Comparison of ENCODE assay signal across 20 cellular contexts in the genomic region with DNA sequence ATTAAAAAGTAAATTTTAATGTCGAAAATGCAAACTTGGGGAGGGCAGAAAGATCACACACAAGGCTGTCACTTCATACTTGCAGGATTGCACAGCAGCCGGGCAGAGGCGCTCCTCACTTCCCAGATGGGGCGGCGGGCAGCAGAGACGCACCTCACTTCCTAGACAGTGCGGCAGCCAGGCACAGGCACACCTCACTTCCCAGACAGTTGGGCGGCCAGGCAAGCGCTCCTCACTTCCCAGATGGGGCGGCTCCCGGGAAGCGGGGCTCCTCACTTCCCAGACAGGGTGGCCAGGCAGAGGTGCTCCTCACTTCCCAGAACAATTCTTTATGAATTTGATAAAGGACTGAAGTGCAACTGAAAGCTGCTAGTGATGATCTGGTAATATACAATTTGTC. TPM values are rescaled to one million over a fixed set of nuclear protein-coding genes. Genes with fewer than 3 reads are reported as not detected.
A peak's percentile ranks its signal among the peaks of the same experiment; 100 is the strongest.
DNase-seq lines count a peak whose midpoint lies in the region; ATAC-seq and TF ChIP-seq lines count a peak whose summit lies in the region.
"Had no signal": no experiment of that assay in that cellular context is flagged by ENCODE, and none has a peak within 500 bp of the region (broad histone marks: within the 10 kb centered on the region; RNA-seq: fewer than 3 reads in every experiment).

No MANE protein-coding gene starts in this region.

- H2AK5ac ChIP-seq in mesendoderm (ENCODE audit: low read length): no peak overlapping the region

- DNase-seq in left ventricle myocardium inferior (no peak), right cardiac atrium (no peak), caudate nucleus (lab: John Stamatoyannopoulos, UW) (no peak), mesendoderm (no peak), GM13976 (ENCODE audit: low spot score) (no peak), uterus (no peak), AML-193 (lab: John Stamatoyannopoulos, UW) (no peak)
- DNase-seq: Caco-2; CD4-positive, alpha-beta T cell; GM23248; HCEC 1CT; NCI-H1105 treated with DMSO at 0.1 percent for 48 hours; NCI-H1694; NCI-H2081 treated with DMSO at 0.1 percent for 48 hours; NCI-H446 treated with DMSO at 0.1 percent for 48 hours; NCI-H748 treated with DMSO at 0.1 percent for 48 hours; OCI-M1; RPMI8226 had no signal

- H3K4ac ChIP-seq in mesendoderm (ENCODE audit: low read depth, low read length): no peak overlapping the region

- H2BK120ac ChIP-seq in mesendoderm (ENCODE audit: low read depth, low read length): no peak overlapping the region

- H4K5ac ChIP-seq in mesendoderm (ENCODE audit: low read length): no peak overlapping the region

- H3K4me1 ChIP-seq in left ventricle myocardium inferior (peaks cover 54% of the 10 kb centered on the region), right cardiac atrium (ENCODE audit: control insufficient read depth, insufficient read depth, low read length) (no peaks in the 10 kb centered on the region), mesendoderm (ENCODE audit: control insufficient read depth, low read depth, low read length) (peaks cover 12% of the 10 kb centered on the region), uterus (no peaks in the 10 kb centered on the region)
- H3K4me1 ChIP-seq: Caco-2 had no signal

- H3K4me2 ChIP-seq in mesendoderm (ENCODE audit: low read length): no peak overlapping the region

- no peak overlapping the region for H2BK5ac ChIP-seq in mesendoderm (ENCODE audit: low read length)

- peak overlapping the region; percentile 55 for H3K27ac ChIP-seq in left ventricle myocardium inferior (replicated peaks)
- no peak overlapping the region for H3K27ac ChIP-seq in right cardiac atrium (ENCODE audit: low read length)
- peak overlapping the region; percentile 71 for H3K27ac ChIP-seq in caudate nucleus (ENCODE audit: low read depth, low read length)
- no peak overlapping the region for H3K27ac ChIP-seq in mesendoderm (ENCODE audit: low read depth, low read length)
- H3K27ac ChIP-seq in temporal lobe (ENCODE audit: low read depth, low read length): peak overlapping the region; percentile 72
- no peak overlapping the region for H3K27ac ChIP-seq in uterus
- H3K27ac ChIP-seq: GM23248 had no signal

- H3K79me2 ChIP-seq in mesendoderm (ENCODE audit: control insufficient read depth, insufficient read depth, low read length): no peaks in the 10 kb centered on the region

- intact Hi-C loops in left ventricle myocardium inferior (cut with micrococcal nuclease) (no loop called here), right cardiac atrium (cut with DNase I) (loop anchor here in 1 of 4 donors (10.0 kb wide), 1 partner anchor 105 kb away; no protein-coding TSS in a partner anchor), uterus (cut with DNase I; ENCODE audit: low total_unique reads) (no loop called here)

- 85% methylated on average over 12 of the region's 12 CpGs for WGBS in right cardiac atrium
- WGBS in mesendoderm (ENCODE audit: extremely low coverage, insufficient coverage, low lambda C conversion rate): no CpG with 5 or more reads among the region's 12 CpGs

- H3K79me1 ChIP-seq in mesendoderm (ENCODE audit: low read length): no peaks in the 10 kb centered on the region

- TF ChIP-seq CTCF in left ventricle myocardium inferior (IDR thresholded peaks at IDR 0.05; ENCODE audit: borderline replicate concordance) (no peak), GM13976 (IDR thresholded peaks at IDR 0.05; ENCODE audit: borderline replicate concordance, control extremely low read depth, extremely low read depth, insufficient read depth, missing control alignments) (no peak), uterus (IDR thresholded peaks at IDR 0.05) (no peak)

- H3K4me3 ChIP-seq in left ventricle myocardium inferior (no peak overlapping the region), right cardiac atrium (ENCODE audit: low read length) (no peak overlapping the region), mesendoderm (ENCODE audit: low read length) (no peak overlapping the region), uterus (no peak overlapping the region)
- H3K4me3 ChIP-seq: GM23248 had no signal

- ATAC-seq in right cardiac atrium: no peak

- H3K18ac ChIP-seq in mesendoderm (ENCODE audit: low read length): no peak overlapping the region

- no peak overlapping the region for H3K56ac ChIP-seq in mesendoderm (ENCODE audit: low read length)

- TF ChIP-seq POLR2A in uterus (IDR thresholded peaks at IDR 0.05): no peak

- in situ Hi-C loops in GM13976 (cut with MboI; ENCODE audit: low sequenced_read_pairs, unreplicated experiment): no loop called here

- H2BK15ac ChIP-seq in mesendoderm (replicated peaks; ENCODE audit: low read depth): no peak overlapping the region

- no peak overlapping the region for H4K8ac ChIP-seq in mesendoderm (ENCODE audit: low read depth, low read length)

- peak overlapping the region; percentile 22 for H3K9ac ChIP-seq in mesendoderm (ENCODE audit: low read length)
- H3K9ac ChIP-seq: GM23248 had no signal

- H3K27me3 ChIP-seq in left ventricle myocardium inferior (ENCODE audit: low read depth): no peaks in the 10 kb centered on the region
- no peaks in the 10 kb centered on the region for H3K27me3 ChIP-seq in right cardiac atrium (ENCODE audit: control insufficient read depth, insufficient read depth)
- no peaks in the 10 kb centered on the region for H3K27me3 ChIP-seq in mesendoderm (ENCODE audit: insufficient read depth, low read length, poor library complexity)
- H3K27me3 ChIP-seq in uterus: no peaks in the 10 kb centered on the region

- peaks cover 47% of the 10 kb centered on the region for H3K36me3 ChIP-seq in left ventricle myocardium inferior
- no peaks in the 10 kb centered on the region for H3K36me3 ChIP-seq in mesendoderm (ENCODE audit: control insufficient read depth, insufficient read depth, low read length)
- H3K36me3 ChIP-seq in uterus: no peaks in the 10 kb centered on the region

- H3K23ac ChIP-seq in mesendoderm (ENCODE audit: low read length): no peak overlapping the region

- H3K9me3 ChIP-seq in left ventricle myocardium inferior (replicated peaks) (no peaks in the 10 kb centered on the region), right cardiac atrium (ENCODE audit: control insufficient read depth, low read length) (no peaks in the 10 kb centered on the region), uterus (no peaks in the 10 kb centered on the region)
- H3K9me3 ChIP-seq: Caco-2 had no signal

RNA-seq across cellular contexts. Expression of a gene that starts 21.2 kb away (rescaled TPM):
- total RNA-seq in left ventricle myocardium inferior (not detected), right cardiac atrium (not detected), temporal lobe (0.98 TPM), uterus (not detected)
- not detected for polyA plus RNA-seq in right cardiac atrium
- 0.06 TPM for polyA plus RNA-seq in mesendoderm (2013, experiment 1 of 2)
- polyA plus RNA-seq in mesendoderm (2013, experiment 2 of 2): 0.06 TPM
- total RNA-seq: Caco-2; CD4-positive, alpha-beta T cell; GM23248 had no signal
- polyA plus RNA-seq: BJ, GM23248 had no signal

RNA-seq across cellular contexts. Expression of a gene that starts 43.6 kb away (rescaled TPM):
- total RNA-seq in left ventricle myocardium inferior: 2.7 TPM
- 1 to 10 TPM; 3.2 to 4.6 (median 4.3) TPM for total RNA-seq in right cardiac atrium
- 1.1 TPM for polyA plus RNA-seq in right cardiac atrium
- 45.2 TPM for polyA plus RNA-seq in mesendoderm (2013, experiment 1 of 2)
- 45.9 TPM for polyA plus RNA-seq in mesendoderm (2013, experiment 2 of 2)
- total RNA-seq in temporal lobe: 8.4 TPM
- total RNA-seq in uterus: 10 to 100 TPM in 1 of 4 donors, 1 to 10 TPM in 3; 1.0 to 40.4 (median 3.5) TPM

Comparison
In these comparisons a context has a peak if more than half of its experiments do, and no peak if none do; other contexts are left out.
1. H3K27ac ChIP-seq: peak in left ventricle myocardium inferior (single experiment), caudate nucleus (single experiment) and temporal lobe (single experiment); none in right cardiac atrium (single experiment), mesendoderm (single experiment) and uterus (0 of 2).